In genomic region chr5:125835293-125836172, GRCh38 we compare ENCODE assay signal across 8 cellular contexts.
A peak's percentile ranks its signal among the peaks of the same experiment; 100 is the strongest.
DNase-seq lines count a peak whose midpoint lies in the region; ATAC-seq and TF ChIP-seq lines count a peak whose summit lies in the region.

No MANE protein-coding gene starts in this region.

- H3K4me3 ChIP-seq in choroid plexus epithelial cell (ENCODE audit: low read depth, low read length): no peak overlapping the region
- no peak overlapping the region for H3K4me3 ChIP-seq in liver (ENCODE audit: low read depth in 1 of 3, low read length in 3 of 3)
- H3K4me3 ChIP-seq in aorta (ENCODE audit: low read length in 2 of 2): no peak overlapping the region
- H3K4me3 ChIP-seq in CD4-positive, alpha-beta memory T cell (ENCODE audit: low read length in 2 of 2): no peak overlapping the region

- peaks cover 0 to 3% (median 0%) of the 10 kb centered on the region in 4 donors for H3K9me3 ChIP-seq in liver (ENCODE audit: control insufficient read depth in 4 of 4, low read length in 3 of 4)
- H3K9me3 ChIP-seq in aorta (ENCODE audit: control insufficient read depth, low read length): no peaks in the 10 kb centered on the region
- no peaks in the 10 kb centered on the region for H3K9me3 ChIP-seq in CD4-positive, alpha-beta memory T cell (ENCODE audit: control insufficient read depth in 1 of 2, low read length in 2 of 2)

- BruUV-seq in Calu3 (replicated peaks; lab: Mats Ljungman, UMichigan): no TSS peak

- no peak overlapping the region for H3K4me3 Mint-ChIP-seq in Calu3 (ENCODE audit: low read depth, unreplicated experiment)
- no peak overlapping the region for H3K4me3 Mint-ChIP-seq in activated T-cell treated with anti-CD3 and anti-CD28 coated beads, Interleukin-2, amount 50 U/mL, for 72 hours
- no peak overlapping the region for H3K4me3 Mint-ChIP-seq in CD4-positive, alpha-beta memory T cell

- ATAC-seq in GM21367 (IDR thresholded peaks at IDR 0.05; ENCODE audit: unreplicated experiment) (peak; percentile 93), aorta (ENCODE audit: low FRiP score) (peak; percentile 73)
- no peak for ATAC-seq in activated T-cell treated with anti-CD3 and anti-CD28 coated beads, Interleukin-2, amount 50 U/mL, for 72 hours (replicated peaks in 1 of 2)

- H3K27ac Mint-ChIP-seq in Calu3 (ENCODE audit: unreplicated experiment): no peak overlapping the region
- no peak overlapping the region for H3K27ac Mint-ChIP-seq in activated T-cell treated with anti-CD3 and anti-CD28 coated beads, Interleukin-2, amount 50 U/mL, for 72 hours
- H3K27ac Mint-ChIP-seq in CD4-positive, alpha-beta memory T cell: no peak overlapping the region

- 36% methylated on average over 11 of the region's 11 CpGs for WGBS in liver
- 14% methylated on average over 11 of the region's 11 CpGs for WGBS in aorta, 2 donors

- H3K4me1 ChIP-seq in liver (ENCODE audit: control insufficient read depth in 4 of 4, insufficient read depth in 4 of 4, low read length in 3 of 4) (no peaks in the 10 kb centered on the region), aorta (ENCODE audit: control insufficient read depth in 1 of 2, insufficient read depth in 2 of 2, low read length in 2 of 2) (no peaks in the 10 kb centered on the region)
- no peaks in the 10 kb centered on the region for H3K4me1 ChIP-seq in CD4-positive, alpha-beta memory T cell (ENCODE audit: insufficient read depth, low read length)

- H3K27me3 ChIP-seq in liver (ENCODE audit: control insufficient read depth in 4 of 4, insufficient read depth in 4 of 4, low read length in 3 of 4): no peaks in the 10 kb centered on the region
- no peaks in the 10 kb centered on the region for H3K27me3 ChIP-seq in aorta (ENCODE audit: control insufficient read depth in 1 of 2, insufficient read depth in 2 of 2, low read length in 1 of 2)
- no peaks in the 10 kb centered on the region for H3K27me3 ChIP-seq in CD4-positive, alpha-beta memory T cell (ENCODE audit: insufficient read depth, low read length)

- POLR2A ChIA-PET in CD4-positive, alpha-beta memory T cell (lab: Charles Lee; ENCODE audit: partially characterized antibody): interaction anchor here (0.6 kb wide), 1 partner anchor 612 kb away, joined by 4 read pairs; no protein-coding TSS in a partner anchor

- H3K27ac ChIP-seq in liver (ENCODE audit: low read depth in 1 of 2, low read length in 2 of 2) (no peak overlapping the region), aorta (ENCODE audit: low read depth in 1 of 2, low read length in 2 of 2) (no peak overlapping the region)
- no peak overlapping the region for H3K27ac ChIP-seq in CD4-positive, alpha-beta memory T cell (ENCODE audit: low read depth, low read length)

- intact Hi-C loops in Calu3 (cut with micrococcal nuclease; ENCODE audit: unreplicated experiment) (loop anchor here (1.0 to 10.0 kb wide), 3 partner anchors 423 to 1181 kb away; partner anchors contain the start of gene ZNF608), aorta (cut with DNase I) (no loop called here)
- intact Hi-C loops in CD4-positive, alpha-beta memory T cell (cut with micrococcal nuclease): no loop called here

- CTCF ChIA-PET in Calu3 (lab: Charles Lee): interaction anchor here (0.6 to 1.9 kb wide), 12 partner anchors 14 to 1805 kb away, joined by 3 to 11 read pairs (median 3); no protein-coding TSS in a partner anchor
- CTCF ChIA-PET in CD4-positive, alpha-beta memory T cell (lab: Charles Lee; ENCODE audit: partially characterized antibody): no interaction called here

- H3K9ac ChIP-seq in liver (ENCODE audit: low read depth in 1 of 2, low read length in 2 of 2): no peak overlapping the region

- no peaks in the 10 kb centered on the region for H3K27me3 Mint-ChIP-seq in Calu3 (ENCODE audit: unreplicated experiment)
- no peaks in the 10 kb centered on the region for H3K27me3 Mint-ChIP-seq in activated T-cell treated with anti-CD3 and anti-CD28 coated beads, Interleukin-2, amount 50 U/mL, for 72 hours (ENCODE audit: low read depth)
- no peaks in the 10 kb centered on the region for H3K27me3 Mint-ChIP-seq in CD4-positive, alpha-beta memory T cell

- TF ChIP-seq CTCF in Calu3 (IDR thresholded peaks at IDR 0.05; ENCODE audit: unreplicated experiment): peak; percentile 73
- peak; percentile 92 for TF ChIP-seq CTCF in choroid plexus epithelial cell (conservative IDR thresholded peaks at IDR 0.05; ENCODE audit: low read depth, low read length)
- peak; percentile 49 for TF ChIP-seq CTCF in liver (IDR thresholded peaks at IDR 0.05; ENCODE audit: low read depth, low read length, missing input control)

- peak; percentile 65 to 77 for TF ChIP-seq RAD21 in liver (IDR thresholded peaks at IDR 0.05)

- DNase-seq in Calu3 (peak; percentile 62), LHCN-M2 (ENCODE audit: low read depth) (peak; percentile 18), choroid plexus epithelial cell (ENCODE audit: low read depth) (peak; percentile 77), aorta (no peak)
- no peak for DNase-seq in activated T-cell treated with anti-CD3 and anti-CD28 coated beads, Interleukin-2, amount 50 U/mL, for 72 hours
- no peak for DNase-seq in CD4-positive, alpha-beta memory T cell

- H3K36me3 Mint-ChIP-seq in Calu3 (ENCODE audit: insufficient read depth, unreplicated experiment): no peaks in the 10 kb centered on the region
- no peaks in the 10 kb centered on the region for H3K36me3 Mint-ChIP-seq in activated T-cell treated with anti-CD3 and anti-CD28 coated beads, Interleukin-2, amount 50 U/mL, for 72 hours (ENCODE audit: insufficient read depth in 2 of 2)
- H3K36me3 Mint-ChIP-seq in CD4-positive, alpha-beta memory T cell: no peaks in the 10 kb centered on the region

- no peaks in the 10 kb centered on the region for H3K36me3 ChIP-seq in liver (ENCODE audit: control insufficient read depth in 4 of 4, insufficient read depth in 3 of 4, low read depth in 1 of 4, low read length in 3 of 4)
- no peaks in the 10 kb centered on the region for H3K36me3 ChIP-seq in aorta (ENCODE audit: control insufficient read depth in 1 of 2, insufficient read depth in 2 of 2, low read length in 1 of 2)
- no peaks in the 10 kb centered on the region for H3K36me3 ChIP-seq in CD4-positive, alpha-beta memory T cell (ENCODE audit: insufficient read depth, low read length)

- H3K4me1 Mint-ChIP-seq in Calu3 (ENCODE audit: low read depth, unreplicated experiment): peaks cover 9% of the 10 kb centered on the region
- H3K4me1 Mint-ChIP-seq in activated T-cell treated with anti-CD3 and anti-CD28 coated beads, Interleukin-2, amount 50 U/mL, for 72 hours (ENCODE audit: low read depth): no peaks in the 10 kb centered on the region
- H3K4me1 Mint-ChIP-seq in CD4-positive, alpha-beta memory T cell: no peaks in the 10 kb centered on the region

- no peaks in the 10 kb centered on the region for H3K9me3 Mint-ChIP-seq in Calu3 (ENCODE audit: low read depth, unreplicated experiment)
- peaks cover 0 to under 1% of the 10 kb centered on the region in 2 donors for H3K9me3 Mint-ChIP-seq in activated T-cell treated with anti-CD3 and anti-CD28 coated beads, Interleukin-2, amount 50 U/mL, for 72 hours
- peaks cover 0 to 20% (median 8%) of the 10 kb centered on the region in 8 donors for H3K9me3 Mint-ChIP-seq in CD4-positive, alpha-beta memory T cell

TF ChIP-seq in liver, 16 proteins besides CTCF, POLR2A, EP300 and RAD21:
- TF ChIP-seq MAX (IDR thresholded peaks at IDR 0.05): no peak
- TF ChIP-seq SP1 (IDR thresholded peaks at IDR 0.05): no peak
- TF ChIP-seq TAF1 (conservative IDR thresholded peaks at IDR 0.05): no peak
- no peak for TF ChIP-seq HNF4A (conservative IDR thresholded peaks at IDR 0.05)

Comparison
In these comparisons a context has a peak if more than half of its experiments do, and no peak if none do; other contexts are left out.
1. DNase-seq: peak in Calu3 (single experiment), LHCN-M2 (single experiment) and choroid plexus epithelial cell (single experiment); none in aorta (0 of 2), activated T-cell treated with anti-CD3 and anti-CD28 coated beads, Interleukin-2, amount 50 U/mL, for 72 hours (0 of 2) and CD4-positive, alpha-beta memory T cell (0 of 5).
2. ATAC-seq: peak in GM21367 (single experiment) and aorta (single experiment); none in activated T-cell treated with anti-CD3 and anti-CD28 coated beads, Interleukin-2, amount 50 U/mL, for 72 hours (0 of 2).
3. Peak in every context shown above with its lines, with median percentiles within 50 percentile points of each other: CTCF ChIP-seq.